In genomic region chr17:80545499-80545826, GRCh38 we compare ENCODE assay signal across 1 cellular context.
TF ChIP-seq lines count a peak whose summit lies in the region.

No MANE protein-coding gene starts in this region.

TF ChIP-seq in SK-N-SH, 30 proteins besides CTCF, POLR2A, EP300 and RAD21 (continued from another document):
- TF ChIP-seq ZBTB33 (IDR thresholded peaks at IDR 0.05; ENCODE audit: borderline replicate concordance, low read depth) (no peak), MEF2A (IDR thresholded peaks at IDR 0.05; ENCODE audit: borderline replicate concordance, low read depth) (no peak), TAF1 (IDR thresholded peaks at IDR 0.05; ENCODE audit: borderline replicate concordance, low read depth, low read length) (0 out of 2 replicates have a peak, but pooled peaks have one; percentile 4)
